ENCODE assay signal across 1 cellular context in genomic region chr6:116475151-116475550, GRCh38.
TF ChIP-seq lines count a peak whose summit lies in the region.

No MANE protein-coding gene starts in this region.

TF ChIP-seq in H1, 55 proteins besides CTCF, POLR2A, EP300 and RAD21:
- TF ChIP-seq TEAD4 (IDR thresholded peaks at IDR 0.05; ENCODE audit: low read depth, low read length) = no peak
- TF ChIP-seq KDM1A (IDR thresholded peaks at IDR 0.05; ENCODE audit: borderline replicate concordance, low read length) = no peak
- no peak for TF ChIP-seq EZH2 (IDR thresholded peaks at IDR 0.05; ENCODE audit: low read depth, low read length, severe bottlenecking)
- TF ChIP-seq HDAC2 (IDR thresholded peaks at IDR 0.05; ENCODE audit: borderline replicate concordance in 1 of 2, low read depth in 2 of 2, low read length in 2 of 2) = no peak
- TF ChIP-seq NRF1 (IDR thresholded peaks at IDR 0.05; ENCODE audit: low read depth, low read length) = no peak
- TF ChIP-seq BRCA1 (IDR thresholded peaks at IDR 0.05; ENCODE audit: low read depth, low read length) = no peak
- no peak for TF ChIP-seq FOSL1 (IDR thresholded peaks at IDR 0.05; ENCODE audit: insufficient read depth, low read depth, low read length)
- no peak for TF ChIP-seq USF2 (IDR thresholded peaks at IDR 0.05; ENCODE audit: low read length)
- no peak for TF ChIP-seq ASH2L (IDR thresholded peaks at IDR 0.05; ENCODE audit: low read length)
- no peak for TF ChIP-seq SUZ12 (IDR thresholded peaks at IDR 0.05; ENCODE audit: low read length)
- no peak for TF ChIP-seq CTBP2 (IDR thresholded peaks at IDR 0.05; ENCODE audit: borderline replicate concordance, insufficient read depth, insufficient read length, low read length)
- TF ChIP-seq HDAC6 (IDR thresholded peaks at IDR 0.05; ENCODE audit: low read depth, low read length) = no peak
- no peak for TF ChIP-seq TCF12 (IDR thresholded peaks at IDR 0.05; ENCODE audit: low read depth, low read length)
- no peak for TF ChIP-seq RFX5 (IDR thresholded peaks at IDR 0.05; ENCODE audit: borderline replicate concordance, low read depth, low read length)
- TF ChIP-seq MAX (IDR thresholded peaks at IDR 0.05) = no peak
- TF ChIP-seq GTF2F1 (IDR thresholded peaks at IDR 0.05; ENCODE audit: borderline replicate concordance, low read depth, low read length) = no peak
- TF ChIP-seq KDM5A (IDR thresholded peaks at IDR 0.05; ENCODE audit: low read length) = no peak
- no peak for TF ChIP-seq GABPA (IDR thresholded peaks at IDR 0.05; ENCODE audit: borderline replicate concordance, insufficient read depth, low read length)
- no peak for TF ChIP-seq TAF1 (IDR thresholded peaks at IDR 0.05; ENCODE audit: low read depth, low read length)
- no peak for TF ChIP-seq CHD2 (IDR thresholded peaks at IDR 0.05; ENCODE audit: low read length)
